ENCODE assay signal across 7 cellular contexts in the genomic region with DNA sequence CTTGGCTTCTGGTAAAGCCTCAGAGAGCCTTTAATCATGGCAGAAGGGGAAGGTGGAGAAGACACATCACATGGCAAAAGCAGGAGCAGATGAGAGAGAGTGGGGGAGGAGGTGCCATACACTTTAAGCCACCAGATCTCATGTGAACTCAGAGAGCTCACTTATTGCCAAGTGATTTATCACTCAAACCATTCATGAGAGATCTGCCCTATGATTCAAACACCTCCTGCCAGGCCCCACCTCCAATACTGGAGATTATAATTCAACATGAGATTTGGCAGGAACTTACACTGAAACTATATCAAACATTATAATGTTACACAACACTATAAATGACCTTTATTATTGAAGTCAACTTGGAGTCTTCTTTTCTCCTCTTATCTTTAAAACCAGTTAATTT. TPM values are rescaled to one million over a fixed set of nuclear protein-coding genes. Genes with fewer than 3 reads are reported as not detected.
"Had no signal": no experiment of that assay in that cellular context is flagged by ENCODE, and none has a peak within 500 bp of the region (broad histone marks: within the 10 kb centered on the region; RNA-seq: fewer than 3 reads in every experiment).

No MANE protein-coding gene starts in this region.

- ATAC-seq: GM23338 had no signal

- FAIRE-seq: H1, H54, HTR-8/SVneo had no signal

- H3K4me3 ChIP-seq: GM23338 had no signal

- DNase-seq: H9, HCEC 1CT had no signal

- H3K4me2 ChIP-seq: GM23338 had no signal

- H2AFZ ChIP-seq: GM23338 had no signal

RNA-seq across cellular contexts. Expression of a gene that starts 47.9 kb away (rescaled TPM):
- polyA plus RNA-seq: IgD-negative memory B cell had no signal
